15 cellular contexts compared by ENCODE assay signal in the genomic region with DNA sequence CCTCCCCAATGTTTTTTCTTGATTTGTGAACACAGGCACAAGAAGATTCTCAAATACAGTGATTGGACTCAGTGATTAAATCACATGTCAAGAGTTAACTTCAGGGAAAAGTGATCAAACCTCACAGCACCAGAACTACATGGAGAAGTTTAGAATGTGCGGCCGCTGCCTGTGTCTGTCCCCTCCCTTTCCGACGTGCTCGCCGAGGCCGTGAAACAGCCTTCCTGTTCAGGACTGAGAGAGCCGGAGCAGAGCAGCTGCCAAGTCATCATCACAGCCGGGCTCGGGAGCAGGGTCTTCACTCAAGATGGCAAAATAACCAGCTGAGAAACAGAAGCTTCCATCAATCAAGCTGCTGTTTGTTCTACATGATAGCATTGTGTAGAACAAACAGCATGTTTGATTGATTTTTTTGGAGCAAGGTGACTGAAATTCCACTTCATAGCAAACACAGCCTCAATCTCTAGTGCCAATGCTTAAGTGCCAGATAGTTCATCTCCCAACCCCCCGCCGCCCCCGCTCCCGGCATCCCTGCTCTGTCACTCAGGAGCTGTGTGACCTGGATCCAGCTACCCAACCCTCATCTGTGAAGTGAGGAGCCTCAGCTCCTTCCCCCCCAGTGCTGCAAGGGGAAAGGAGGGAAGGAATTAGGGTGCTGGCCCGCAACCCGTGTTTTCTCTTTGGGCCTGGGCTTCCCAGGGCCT.
DNase-seq lines count a peak whose midpoint lies in the region; ATAC-seq, FAIRE-seq and TF ChIP-seq lines count a peak whose summit lies in the region.
"Had no signal": no experiment of that assay in that cellular context is flagged by ENCODE, and none has a peak within 500 bp of the region (broad histone marks: within the 10 kb centered on the region; RNA-seq: fewer than 3 reads in every experiment).

No MANE protein-coding gene starts in this region.

- H3K4me2 ChIP-seq in GM23248 (ENCODE audit: unreplicated experiment) (no peak overlapping the region), endothelial cell of umbilical vein (ENCODE audit: insufficient read depth, low read length) (peak overlapping the region; percentile 23), parathyroid adenoma (ENCODE audit: low read length) (no peak overlapping the region)

- CTCF ChIA-PET in endothelial cell of umbilical vein (lab: Charles Lee): interaction anchor here (0.7 to 1.6 kb wide), 2 partner anchors 40 to 42 kb away, joined by 3 to 4 read pairs; no protein-coding TSS in a partner anchor
- CTCF ChIA-PET in activated CD8-positive, alpha-beta T cell treated with anti-CD3 and anti-CD28 coated beads, Interleukin-2, amount 10 ng/mL, durations not matched to agents 7 days and 5 days (lab: Charles Lee): interaction anchor here (0.9 kb wide), 1 partner anchor 46 kb away, joined by 4 read pairs; no protein-coding TSS in a partner anchor

- FAIRE-seq in endothelial cell of umbilical vein (lab: Jason Lieb, UNC): peak; percentile 87
- FAIRE-seq: K562 had no signal

- H3K27ac Mint-ChIP-seq in activated CD8-positive, alpha-beta T cell treated with anti-CD3 and anti-CD28 coated beads, Interleukin-2, amount 10 ng/mL, durations not matched to agents 7 days and 5 days: no peak overlapping the region
- H3K27ac Mint-ChIP-seq: activated naive CD8-positive, alpha-beta T cell treated with anti-CD3 and anti-CD28 coated beads, Interleukin-2, amount 50 U/mL, for 24 hours had no signal

- H3K9me3 ChIP-seq in GM23248 (ENCODE audit: low read depth) (no peaks in the 10 kb centered on the region), endothelial cell of umbilical vein (replicated peaks; ENCODE audit: control insufficient read depth, insufficient read depth, low read length) (no peaks in the 10 kb centered on the region), parathyroid adenoma (ENCODE audit: control insufficient read depth, low read length) (no peaks in the 10 kb centered on the region)
- H3K9me3 ChIP-seq: heart right ventricle, Peyer's patch had no signal

- in situ Hi-C loops in GM23248 (cut with MboI): no loop called here

- H4K20me1 ChIP-seq in GM23248 (ENCODE audit: insufficient read depth): no peaks in the 10 kb centered on the region
- H4K20me1 ChIP-seq in endothelial cell of umbilical vein (replicated peaks; ENCODE audit: control insufficient read depth, extremely low read depth, insufficient read depth, low read length): no peaks in the 10 kb centered on the region

- no peaks in the 10 kb centered on the region for H3F3A ChIP-seq in GM23248 (ENCODE audit: insufficient read depth)

- TF ChIP-seq CTCF in endothelial cell of umbilical vein (IDR thresholded peaks at IDR 0.05; ENCODE audit: extremely low read depth in 1 of 2, insufficient read depth in 1 of 2, low read depth in 1 of 2, low read length in 2 of 2) (no peak), parathyroid adenoma (IDR thresholded peaks at IDR 0.05) (no peak)

- H3K9me2 ChIP-seq in GM23248 (ENCODE audit: insufficient read depth): no peaks in the 10 kb centered on the region

- H3K27me3 ChIP-seq in GM23248 (replicated peaks; ENCODE audit: insufficient read depth) (no peaks in the 10 kb centered on the region; the same call in 1 of the 2 replicates), endothelial cell of umbilical vein (ENCODE audit: control insufficient read depth in 2 of 2, insufficient read depth in 2 of 2, low read length in 2 of 2) (peaks cover 3 to 4% of the 10 kb centered on the region in 2 experiments), parathyroid adenoma (ENCODE audit: control insufficient read depth, insufficient read depth, low read length) (no peaks in the 10 kb centered on the region)
- H3K27me3 ChIP-seq: Peyer's patch had no signal

- 39 to 48% methylated on average over 14 to 16 of the region's 16 CpGs for WGBS in GM23248 (ENCODE audit: low coverage in 1 of 2, low lambda C conversion rate in 2 of 2, missing lambda C conversion rate in 2 of 2), 2 experiments

- ATAC-seq in GM18858 (IDR thresholded peaks at IDR 0.05; ENCODE audit: unreplicated experiment): no peak
- ATAC-seq in activated CD8-positive, alpha-beta T cell treated with anti-CD3 and anti-CD28 coated beads, Interleukin-2, amount 10 ng/mL, durations not matched to agents 7 days and 5 days: no peak
- no peak for ATAC-seq in HG03457 (IDR thresholded peaks at IDR 0.05; ENCODE audit: unreplicated experiment)
- ATAC-seq: activated naive CD8-positive, alpha-beta T cell treated with anti-CD3 and anti-CD28 coated beads, Interleukin-2, amount 50 U/mL, for 24 hours; heart right ventricle; K562 had no signal

- peaks cover 27% of the 10 kb centered on the region for H3K27me3 Mint-ChIP-seq in activated CD8-positive, alpha-beta T cell treated with anti-CD3 and anti-CD28 coated beads, Interleukin-2, amount 10 ng/mL, durations not matched to agents 7 days and 5 days (ENCODE audit: low read depth)

- H3K9ac ChIP-seq in GM23248: no peak overlapping the region
- H3K9ac ChIP-seq in endothelial cell of umbilical vein (replicated peaks; ENCODE audit: extremely low read depth, insufficient read depth, low read length): no peak overlapping the region
- H3K9ac ChIP-seq in parathyroid adenoma: no peak overlapping the region

- peaks cover 5% of the 10 kb centered on the region for H3K4me1 Mint-ChIP-seq in activated CD8-positive, alpha-beta T cell treated with anti-CD3 and anti-CD28 coated beads, Interleukin-2, amount 10 ng/mL, durations not matched to agents 7 days and 5 days (ENCODE audit: low read depth)

- intact Hi-C loops in endothelial cell of umbilical vein (cut with micrococcal nuclease): loop anchor here (2.0 kb wide), 1 partner anchor 46 kb away; no protein-coding TSS in a partner anchor

- DNase-seq in GM23248: no peak
- peak; percentile 18 for DNase-seq in NCI-H510A treated with DMSO at 0.1 percent for 48 hours (lab: John Stamatoyannopoulos, UW)
- DNase-seq in endothelial cell of umbilical vein (ENCODE audit: low read depth, low spot score): peak; percentile 70
- no peak for DNase-seq in RKO (ENCODE audit: low spot score)
- no peak for DNase-seq in activated CD8-positive, alpha-beta T cell treated with anti-CD3 and anti-CD28 coated beads, Interleukin-2, amount 10 ng/mL, durations not matched to agents 7 days and 5 days
- DNase-seq: activated CD8-positive, alpha-beta memory T cell treated with anti-CD3 and anti-CD28 coated beads, Interleukin-2, amount 50 U/mL, for 4 hours; activated naive CD8-positive, alpha-beta T cell treated with anti-CD3 and anti-CD28 coated beads, Interleukin-2, amount 50 U/mL, for 24 hours; effector CD4-positive, alpha-beta T cell; heart right ventricle; NCI-H2081; Peyer's patch had no signal

- H3K9me3 Mint-ChIP-seq in activated CD8-positive, alpha-beta T cell treated with anti-CD3 and anti-CD28 coated beads, Interleukin-2, amount 10 ng/mL, durations not matched to agents 7 days and 5 days (ENCODE audit: insufficient read depth): no peaks in the 10 kb centered on the region
- H3K9me3 Mint-ChIP-seq: activated naive CD8-positive, alpha-beta T cell treated with anti-CD3 and anti-CD28 coated beads, Interleukin-2, amount 50 U/mL, for 24 hours had no signal

- dilution Hi-C loops in endothelial cell of umbilical vein (cut with MboI; ENCODE audit: extremely low pct_ligation_motif_present, low sequenced_read_pairs): no loop called here

- no peaks in the 10 kb centered on the region for H3K79me2 ChIP-seq in GM23248 (ENCODE audit: insufficient read depth)
- H3K79me2 ChIP-seq in endothelial cell of umbilical vein (ENCODE audit: control insufficient read depth, insufficient read depth, low read length): no peaks in the 10 kb centered on the region
- H3K79me2 ChIP-seq in parathyroid adenoma: no peaks in the 10 kb centered on the region

- H3K4me3 ChIP-seq in GM23248: no peak overlapping the region
- H3K4me3 ChIP-seq in endothelial cell of umbilical vein (replicated peaks in 1 of 3; ENCODE audit: insufficient read depth in 1 of 3, low read depth in 1 of 3, low read length in 3 of 3): no peak overlapping the region
- no peak overlapping the region for H3K4me3 ChIP-seq in parathyroid adenoma (ENCODE audit: low read depth, low read length)
- H3K4me3 ChIP-seq: heart right ventricle, K562, Peyer's patch had no signal

- no peak overlapping the region for H3K27ac ChIP-seq in GM23248
- H3K27ac ChIP-seq in endothelial cell of umbilical vein (ENCODE audit: insufficient read depth, low read depth, low read length): peak overlapping the region; percentile 2
- H3K27ac ChIP-seq in parathyroid adenoma: no peak overlapping the region
- H3K27ac ChIP-seq: heart right ventricle, Peyer's patch had no signal

- POLR2A ChIA-PET in endothelial cell of umbilical vein (lab: Charles Lee): no interaction called here
- POLR2A ChIA-PET in activated CD8-positive, alpha-beta T cell treated with anti-CD3 and anti-CD28 coated beads, Interleukin-2, amount 10 ng/mL, durations not matched to agents 7 days and 5 days (lab: Charles Lee): no interaction called here

- H3K36me3 Mint-ChIP-seq in activated CD8-positive, alpha-beta T cell treated with anti-CD3 and anti-CD28 coated beads, Interleukin-2, amount 10 ng/mL, durations not matched to agents 7 days and 5 days (ENCODE audit: low read depth): no peaks in the 10 kb centered on the region

- H3K4me3 Mint-ChIP-seq in activated CD8-positive, alpha-beta T cell treated with anti-CD3 and anti-CD28 coated beads, Interleukin-2, amount 10 ng/mL, durations not matched to agents 7 days and 5 days: no peak overlapping the region
- H3K4me3 Mint-ChIP-seq: activated naive CD8-positive, alpha-beta T cell treated with anti-CD3 and anti-CD28 coated beads, Interleukin-2, amount 50 U/mL, for 24 hours had no signal

- H3K9me1 ChIP-seq in endothelial cell of umbilical vein (replicated peaks; ENCODE audit: control insufficient read depth, extremely low read depth, insufficient read depth, low read length): no peaks in the 10 kb centered on the region

- H3K4me1 ChIP-seq in GM23248 (ENCODE audit: insufficient read depth): no peaks in the 10 kb centered on the region
- peaks cover 8% of the 10 kb centered on the region for H3K4me1 ChIP-seq in endothelial cell of umbilical vein (ENCODE audit: control insufficient read depth, extremely low read depth, insufficient read depth, low read length)
- H3K4me1 ChIP-seq in parathyroid adenoma: peaks cover 11% of the 10 kb centered on the region
- H3K4me1 ChIP-seq: Peyer's patch had no signal

- no peak for TF ChIP-seq POLR2A in endothelial cell of umbilical vein (IDR thresholded peaks at IDR 0.05; ENCODE audit: low read depth, low read length)

- H2AFZ ChIP-seq in GM23248 (peak overlapping the region; percentile 26; the same call in 1 of the 2 replicates), endothelial cell of umbilical vein (ENCODE audit: low read depth, low read length) (peak overlapping the region; percentile 97), parathyroid adenoma (peak overlapping the region; percentile 50)

- BruUV-seq in endothelial cell of umbilical vein (replicated peaks; lab: Mats Ljungman, UMichigan): no TSS peak

- H3K36me3 ChIP-seq in GM23248 (ENCODE audit: low read depth): no peaks in the 10 kb centered on the region
- no peaks in the 10 kb centered on the region for H3K36me3 ChIP-seq in endothelial cell of umbilical vein (ENCODE audit: control insufficient read depth in 2 of 2, extremely low read depth in 1 of 2, insufficient read depth in 2 of 2, low read length in 2 of 2)
- no peaks in the 10 kb centered on the region for H3K36me3 ChIP-seq in parathyroid adenoma (ENCODE audit: control insufficient read depth, insufficient read depth, low read length)
- H3K36me3 ChIP-seq: heart right ventricle, Peyer's patch had no signal

Comparison
In these comparisons a context has a peak if more than half of its experiments do, and no peak if none do; other contexts are left out.
1. DNase-seq: peak in NCI-H510A treated with DMSO at 0.1 percent for 48 hours (single experiment) and endothelial cell of umbilical vein (single experiment); none in GM23248 (single experiment), RKO (single experiment) and activated CD8-positive, alpha-beta T cell treated with anti-CD3 and anti-CD28 coated beads, Interleukin-2, amount 10 ng/mL, durations not matched to agents 7 days and 5 days (single experiment).
2. H2AFZ ChIP-seq: peak in every context shown above with its lines; median percentile 97 in endothelial cell of umbilical vein; 50 in parathyroid adenoma; 26 in GM23248.